ENCODE assay signal across 8 cellular contexts in genomic region chr12:70364695-70365397, GRCh38. TPM values are rescaled to one million over a fixed set of nuclear protein-coding genes. Genes with fewer than 3 reads are reported as not detected.
DNase-seq lines count a peak whose midpoint lies in the region; ATAC-seq, FAIRE-seq and TF ChIP-seq lines count a peak whose summit lies in the region.

No MANE protein-coding gene starts in this region.

- intact Hi-C loops in CD4-positive, alpha-beta T cell (cut with DNase I, micrococcal nuclease), result loop anchor here in 1 of 2 experiments (2.0 to 10.0 kb wide), 3 partner anchors 122 to 1300 kb away; partner anchors contain the start of genes CCT2, CNOT2, THAP2 and ZFC3H1
- intact Hi-C loops in natural killer cell (cut with micrococcal nuclease), result loop anchor here (5.0 kb wide), 1 partner anchor 313 kb away; no protein-coding TSS in a partner anchor
- intact Hi-C loops in pancreas (cut with DNase I), result no loop called here

- ATAC-seq in CD4-positive, alpha-beta T cell (ENCODE audit: poor library complexity), result no peak
- ATAC-seq in natural killer cell (no peak), pancreas (no peak)

- H3K4me3 Mint-ChIP-seq in CD4-positive, alpha-beta T cell, result peak overlapping the region; percentile 79
- H3K4me3 Mint-ChIP-seq in natural killer cell, result peak overlapping the region; percentile 84

- H3K9ac ChIP-seq in HUES6 (ENCODE audit: low read length), result peak overlapping the region; percentile 62

- H3K36me3 ChIP-seq in HUES6 (ENCODE audit: control insufficient read depth, insufficient read depth, low read length), result no peaks in the 10 kb centered on the region
- H3K36me3 ChIP-seq in pancreas, result no peaks in the 10 kb centered on the region

- H3K27ac Mint-ChIP-seq in CD4-positive, alpha-beta T cell, result peak overlapping the region; percentile 12
- peak overlapping the region in 1 of 2 donors; percentile 43 for H3K27ac Mint-ChIP-seq in natural killer cell

- 15 to 18% methylated on average over 16 of the region's 16 CpGs for WGBS in pancreas, 2 donors

- DNase-seq in CD4-positive, alpha-beta T cell, result no peak
- DNase-seq in choroid plexus epithelial cell (ENCODE audit: low read depth), result no peak
- no peak for DNase-seq in natural killer cell
- DNase-seq in NCI-H1930 (lab: John Stamatoyannopoulos, UW), result no peak
- no peak for DNase-seq in UCSD-AML1 (lab: John Stamatoyannopoulos, UW; ENCODE audit: unreplicated experiment)
- DNase-seq in pancreas, result no peak
- DNase-seq in HUDEP-2 (lab: John Stamatoyannopoulos, UW; ENCODE audit: unreplicated experiment in 76 of 76), result no peak

- CTCF ChIA-PET in CD4-positive, alpha-beta T cell (lab: Charles Lee), result no interaction called here

- H3K27me3 Mint-ChIP-seq in CD4-positive, alpha-beta T cell, result peaks cover 5% of the 10 kb centered on the region
- peaks cover 15 to 28% of the 10 kb centered on the region in 2 donors for H3K27me3 Mint-ChIP-seq in natural killer cell (ENCODE audit: low read depth in 2 of 2)

- no peaks in the 10 kb centered on the region for H3K9me3 ChIP-seq in CD4-positive, alpha-beta T cell (ENCODE audit: control insufficient read depth, low read length)
- H3K9me3 ChIP-seq in HUES6 (ENCODE audit: control insufficient read depth, insufficient read depth, low read depth, low read length) (no peaks in the 10 kb centered on the region), pancreas (no peaks in the 10 kb centered on the region)

- H3K4me3 ChIP-seq in HUES6 (ENCODE audit: low read depth, low read length), result peak overlapping the region; percentile 95
- peak overlapping the region; percentile 67 for H3K4me3 ChIP-seq in choroid plexus epithelial cell (ENCODE audit: low read depth, low read length)
- H3K4me3 ChIP-seq in pancreas, result peak overlapping the region in 2 of 4 donors; percentile 47 to 75

- no peak for FAIRE-seq in pancreas (lab: Jason Lieb, UNC)

- peaks cover 7% of the 10 kb centered on the region for H3K4me1 ChIP-seq in HUES6 (ENCODE audit: control insufficient read depth, insufficient read depth, low read length)
- H3K4me1 ChIP-seq in pancreas, result peaks cover 0 to 8% (median 3%) of the 10 kb centered on the region in 3 donors

- H3K27ac ChIP-seq in CD4-positive, alpha-beta T cell (ENCODE audit: low read depth, low read length), result no peak overlapping the region
- no peak overlapping the region for H3K27ac ChIP-seq in HUES6 (ENCODE audit: low read depth, low read length)
- H3K27ac ChIP-seq in pancreas, result no peak overlapping the region

- peaks cover 7% of the 10 kb centered on the region for H3K27me3 ChIP-seq in CD4-positive, alpha-beta T cell (ENCODE audit: control insufficient read depth, insufficient read depth, low read length)
- H3K27me3 ChIP-seq in HUES6 (ENCODE audit: control insufficient read depth, insufficient read depth, low read length), result peaks cover 14% of the 10 kb centered on the region
- peaks cover 0 to 41% (median 0%) of the 10 kb centered on the region in 4 donors for H3K27me3 ChIP-seq in pancreas

- H3K36me3 Mint-ChIP-seq in CD4-positive, alpha-beta T cell (ENCODE audit: low read depth), result peaks cover 10% of the 10 kb centered on the region
- no peaks in the 10 kb centered on the region for H3K36me3 Mint-ChIP-seq in natural killer cell

- H3K4me1 Mint-ChIP-seq in CD4-positive, alpha-beta T cell (ENCODE audit: low read depth), result peaks cover 33% of the 10 kb centered on the region
- peaks cover 10 to 20% of the 10 kb centered on the region in 2 donors for H3K4me1 Mint-ChIP-seq in natural killer cell

- POLR2A ChIA-PET in CD4-positive, alpha-beta T cell (lab: Charles Lee), result interaction anchor here (0.5 to 3.2 kb wide), 5 partner anchors 8 to 122 kb away, joined by 3 to 32 read pairs (median 8); partner anchors contain the start of gene CNOT2

- H3K9me3 Mint-ChIP-seq in CD4-positive, alpha-beta T cell, result no peaks in the 10 kb centered on the region
- H3K9me3 Mint-ChIP-seq in natural killer cell, result no peaks in the 10 kb centered on the region

- no peak for TF ChIP-seq CTCF in CD4-positive, alpha-beta T cell (IDR thresholded peaks at IDR 0.05)
- no peak for TF ChIP-seq CTCF in choroid plexus epithelial cell (conservative IDR thresholded peaks at IDR 0.05; ENCODE audit: low read depth, low read length)
- no peak for TF ChIP-seq CTCF in natural killer cell (IDR thresholded peaks at IDR 0.05)
- TF ChIP-seq CTCF in pancreas (IDR thresholded peaks at IDR 0.05), result no peak

RNA-seq across cellular contexts. Expression of gene KCNMB4, which starts 1.2 kb away (rescaled TPM):
- under 1 TPM; 0.53 to 0.71 TPM for total RNA-seq in CD4-positive, alpha-beta T cell
- total RNA-seq in natural killer cell, result under 1 TPM in 1 of 3 donors, not detected in 2; 0.43 TPM
- 1 to 10 TPM in 1 of 6 donors, under 1 TPM in 5; 0.12 to 1.1 (median 0.26) TPM for total RNA-seq in pancreas
- polyA plus RNA-seq in pancreas, result under 1 TPM; 0.38 to 0.61 TPM
